8 cellular contexts compared by ENCODE assay signal in genomic region chr3:46276497-46277099, GRCh38. TPM values are rescaled to one million over a fixed set of nuclear protein-coding genes. Genes with fewer than 3 reads are reported as not detected.
DNase-seq lines count a peak whose midpoint lies in the region; ATAC-seq, FAIRE-seq and TF ChIP-seq lines count a peak whose summit lies in the region.
"Had no signal": no experiment of that assay in that cellular context is flagged by ENCODE, and none has a peak within 500 bp of the region (broad histone marks: within the 10 kb centered on the region; RNA-seq: fewer than 3 reads in every experiment).

No MANE protein-coding gene starts in this region.

- CTCF ChIA-PET in WTC11 (lab: Charles Lee): interaction anchor here (0.6 to 2.1 kb wide), 24 partner anchors 9 to 262 kb away, joined by 3 to 29 read pairs (median 6); partner anchors contain the start of gene CCR1

- peak; percentile 92 for TF ChIP-seq CTCF in GM12875 (IDR thresholded peaks at IDR 0.05; ENCODE audit: borderline replicate concordance, insufficient read depth, low read depth, low read length)
- peak; percentile 67 for TF ChIP-seq CTCF in WTC11 (IDR thresholded peaks at IDR 0.05)
- peak; percentile 79 for TF ChIP-seq CTCF in bronchial epithelial cell (IDR thresholded peaks at IDR 0.05; ENCODE audit: insufficient read depth, low read length, severe bottlenecking)

- peaks cover 25% of the 10 kb centered on the region for H3K36me3 Mint-ChIP-seq in WTC11
- no peaks in the 10 kb centered on the region for H3K36me3 Mint-ChIP-seq in memory B cell
- peaks cover 9% of the 10 kb centered on the region for H3K36me3 Mint-ChIP-seq in stimulated activated memory B cell treated with anti-CD40 and anti-IgM and Interleukin-4, amounts not matched to agents 10 μg/mL and 1 μg/mL and 100 μg/mL, for 72 hours
- H3K36me3 Mint-ChIP-seq: brain had no signal

- H3K4me3 ChIP-seq in GM12875 (ENCODE audit: low read depth, low read length) (no peak overlapping the region), bronchial epithelial cell (ENCODE audit: low read depth, low read length) (no peak overlapping the region)

- DNase-seq in HT1080 (ENCODE audit: low read depth): peak; percentile 52
- DNase-seq in WTC11 (ENCODE audit: low spot score): peak; percentile 79
- DNase-seq in bronchial epithelial cell (ENCODE audit: low read depth): peak; percentile 60
- peak; percentile 62 to 70 for DNase-seq in memory B cell (ENCODE audit: low spot score in 2 of 2)
- DNase-seq in NCI-H1105 (lab: John Stamatoyannopoulos, UW): no peak

- no peaks in the 10 kb centered on the region for H3K36me3 ChIP-seq in bronchial epithelial cell (ENCODE audit: control insufficient read depth, insufficient read depth, low read length)

- H3K27me3 ChIP-seq in bronchial epithelial cell (ENCODE audit: control insufficient read depth, insufficient read depth, low read length): no peaks in the 10 kb centered on the region

- no peaks in the 10 kb centered on the region for H3K4me1 Mint-ChIP-seq in WTC11
- H3K4me1 Mint-ChIP-seq in memory B cell: peaks cover 8% of the 10 kb centered on the region
- H3K4me1 Mint-ChIP-seq in stimulated activated memory B cell treated with anti-CD40 and anti-IgM and Interleukin-4, amounts not matched to agents 10 μg/mL and 1 μg/mL and 100 μg/mL, for 72 hours: peaks cover 16% of the 10 kb centered on the region
- H3K4me1 Mint-ChIP-seq: brain had no signal

- H3K4me3 Mint-ChIP-seq in WTC11: no peak overlapping the region
- no peak overlapping the region for H3K4me3 Mint-ChIP-seq in memory B cell
- no peak overlapping the region for H3K4me3 Mint-ChIP-seq in stimulated activated memory B cell treated with anti-CD40 and anti-IgM and Interleukin-4, amounts not matched to agents 10 μg/mL and 1 μg/mL and 100 μg/mL, for 72 hours
- H3K4me3 Mint-ChIP-seq: brain had no signal

- H3K27ac Mint-ChIP-seq in WTC11 (no peak overlapping the region), memory B cell (no peak overlapping the region)
- no peak overlapping the region for H3K27ac Mint-ChIP-seq in stimulated activated memory B cell treated with anti-CD40 and anti-IgM and Interleukin-4, amounts not matched to agents 10 μg/mL and 1 μg/mL and 100 μg/mL, for 72 hours
- H3K27ac Mint-ChIP-seq: brain had no signal

- H3K27me3 Mint-ChIP-seq in WTC11 (ENCODE audit: low read depth) (peaks cover 9% of the 10 kb centered on the region), memory B cell (no peaks in the 10 kb centered on the region)
- no peaks in the 10 kb centered on the region for H3K27me3 Mint-ChIP-seq in stimulated activated memory B cell treated with anti-CD40 and anti-IgM and Interleukin-4, amounts not matched to agents 10 μg/mL and 1 μg/mL and 100 μg/mL, for 72 hours

- ATAC-seq in WTC11 (peak; percentile 95), memory B cell (ENCODE audit: low read depth) (peak; percentile 96)
- ATAC-seq in stimulated activated memory B cell treated with anti-CD40 and anti-IgM and Interleukin-4, amounts not matched to agents 10 μg/mL and 1 μg/mL and 100 μg/mL, for 72 hours: peak; percentile 86

- H3K9me3 Mint-ChIP-seq in WTC11 (peaks cover 32% of the 10 kb centered on the region), memory B cell (peaks cover 4% of the 10 kb centered on the region)
- H3K9me3 Mint-ChIP-seq in stimulated activated memory B cell treated with anti-CD40 and anti-IgM and Interleukin-4, amounts not matched to agents 10 μg/mL and 1 μg/mL and 100 μg/mL, for 72 hours: peaks cover 10% of the 10 kb centered on the region

- POLR2A ChIA-PET in WTC11 (lab: Charles Lee): no interaction called here

- FAIRE-seq in bronchial epithelial cell (lab: Jason Lieb, UNC): peak; percentile 23

TF ChIP-seq in WTC11, 78 proteins besides CTCF, POLR2A, EP300 and RAD21:
- TF ChIP-seq, protein P1, sequence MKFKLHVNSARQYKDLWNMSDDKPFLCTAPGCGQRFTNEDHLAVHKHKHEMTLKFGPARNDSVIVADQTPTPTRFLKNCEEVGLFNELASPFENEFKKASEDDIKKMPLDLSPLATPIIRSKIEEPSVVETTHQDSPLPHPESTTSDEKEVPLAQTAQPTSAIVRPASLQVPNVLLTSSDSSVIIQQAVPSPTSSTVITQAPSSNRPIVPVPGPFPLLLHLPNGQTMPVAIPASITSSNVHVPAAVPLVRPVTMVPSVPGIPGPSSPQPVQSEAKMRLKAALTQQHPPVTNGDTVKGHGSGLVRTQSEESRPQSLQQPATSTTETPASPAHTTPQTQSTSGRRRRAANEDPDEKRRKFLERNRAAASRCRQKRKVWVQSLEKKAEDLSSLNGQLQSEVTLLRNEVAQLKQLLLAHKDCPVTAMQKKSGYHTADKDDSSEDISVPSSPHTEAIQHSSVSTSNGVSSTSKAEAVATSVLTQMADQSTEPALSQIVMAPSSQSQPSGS (CRISPR knock-in tag; IDR thresholded peaks at IDR 0.05; ENCODE audit: borderline replicate concordance, low read depth): no peak
- TF ChIP-seq ESRRA (CRISPR knock-in tag; IDR thresholded peaks at IDR 0.05; ENCODE audit: borderline replicate concordance) (no peak), ZNF423 (CRISPR knock-in tag; IDR thresholded peaks at IDR 0.05) (no peak), MYBL2 (CRISPR knock-in tag; IDR thresholded peaks at IDR 0.05) (no peak)
- TF ChIP-seq, protein P2, sequence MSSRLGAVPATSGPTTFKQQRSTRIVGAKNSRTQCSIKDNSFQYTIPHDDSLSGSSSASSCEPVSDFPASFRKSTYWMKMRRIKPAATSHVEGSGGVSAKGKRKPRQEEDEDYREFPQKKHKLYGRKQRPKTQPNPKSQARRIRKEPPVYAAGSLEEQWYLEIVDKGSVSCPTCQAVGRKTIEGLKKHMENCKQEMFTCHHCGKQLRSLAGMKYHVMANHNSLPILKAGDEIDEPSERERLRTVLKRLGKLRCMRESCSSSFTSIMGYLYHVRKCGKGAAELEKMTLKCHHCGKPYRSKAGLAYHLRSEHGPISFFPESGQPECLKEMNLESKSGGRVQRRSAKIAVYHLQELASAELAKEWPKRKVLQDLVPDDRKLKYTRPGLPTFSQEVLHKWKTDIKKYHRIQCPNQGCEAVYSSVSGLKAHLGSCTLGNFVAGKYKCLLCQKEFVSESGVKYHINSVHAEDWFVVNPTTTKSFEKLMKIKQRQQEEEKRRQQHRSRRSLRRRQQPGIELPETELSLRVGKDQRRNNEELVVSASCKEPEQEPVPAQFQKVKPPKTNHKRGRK (CRISPR knock-in tag; IDR thresholded peaks at IDR 0.05; ENCODE audit: borderline replicate concordance): no peak
- TF ChIP-seq, protein P3, sequence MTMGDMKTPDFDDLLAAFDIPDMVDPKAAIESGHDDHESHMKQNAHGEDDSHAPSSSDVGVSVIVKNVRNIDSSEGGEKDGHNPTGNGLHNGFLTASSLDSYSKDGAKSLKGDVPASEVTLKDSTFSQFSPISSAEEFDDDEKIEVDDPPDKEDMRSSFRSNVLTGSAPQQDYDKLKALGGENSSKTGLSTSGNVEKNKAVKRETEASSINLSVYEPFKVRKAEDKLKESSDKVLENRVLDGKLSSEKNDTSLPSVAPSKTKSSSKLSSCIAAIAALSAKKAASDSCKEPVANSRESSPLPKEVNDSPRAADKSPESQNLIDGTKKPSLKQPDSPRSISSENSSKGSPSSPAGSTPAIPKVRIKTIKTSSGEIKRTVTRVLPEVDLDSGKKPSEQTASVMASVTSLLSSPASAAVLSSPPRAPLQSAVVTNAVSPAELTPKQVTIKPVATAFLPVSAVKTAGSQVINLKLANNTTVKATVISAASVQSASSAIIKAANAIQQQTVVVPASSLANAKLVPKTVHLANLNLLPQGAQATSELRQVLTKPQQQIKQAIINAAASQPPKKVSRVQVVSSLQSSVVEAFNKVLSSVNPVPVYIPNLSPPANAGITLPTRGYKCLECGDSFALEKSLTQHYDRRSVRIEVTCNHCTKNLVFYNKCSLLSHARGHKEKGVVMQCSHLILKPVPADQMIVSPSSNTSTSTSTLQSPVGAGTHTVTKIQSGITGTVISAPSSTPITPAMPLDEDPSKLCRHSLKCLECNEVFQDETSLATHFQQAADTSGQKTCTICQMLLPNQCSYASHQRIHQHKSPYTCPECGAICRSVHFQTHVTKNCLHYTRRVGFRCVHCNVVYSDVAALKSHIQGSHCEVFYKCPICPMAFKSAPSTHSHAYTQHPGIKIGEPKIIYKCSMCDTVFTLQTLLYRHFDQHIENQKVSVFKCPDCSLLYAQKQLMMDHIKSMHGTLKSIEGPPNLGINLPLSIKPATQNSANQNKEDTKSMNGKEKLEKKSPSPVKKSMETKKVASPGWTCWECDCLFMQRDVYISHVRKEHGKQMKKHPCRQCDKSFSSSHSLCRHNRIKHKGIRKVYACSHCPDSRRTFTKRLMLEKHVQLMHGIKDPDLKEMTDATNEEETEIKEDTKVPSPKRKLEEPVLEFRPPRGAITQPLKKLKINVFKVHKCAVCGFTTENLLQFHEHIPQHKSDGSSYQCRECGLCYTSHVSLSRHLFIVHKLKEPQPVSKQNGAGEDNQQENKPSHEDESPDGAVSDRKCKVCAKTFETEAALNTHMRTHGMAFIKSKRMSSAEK (CRISPR knock-in tag; IDR thresholded peaks at IDR 0.05; ENCODE audit: borderline replicate concordance): no peak

RNA-seq across cellular contexts. Expression of gene CCR3, which starts 34.3 kb away (rescaled TPM):
- not detected in 2 replicates for total RNA-seq in HT1080 (2014; rRNA removed; shearing (Covaris generic))
- not detected in 2 replicates for polyA plus RNA-seq in HT1080 (2015; cell fraction: cytosol; rRNA removed)
- polyA plus RNA-seq in HT1080 (2015; cell fraction: nucleus; rRNA removed): not detected in 2 replicates
- not detected in 3 replicates for total RNA-seq in WTC11 (2021)
- under 0.01 TPM in 1 of 2 replicates, not detected in the other for total RNA-seq in bronchial epithelial cell
